Comparison of ENCODE assay signal across 8 cellular contexts in the genomic region with DNA sequence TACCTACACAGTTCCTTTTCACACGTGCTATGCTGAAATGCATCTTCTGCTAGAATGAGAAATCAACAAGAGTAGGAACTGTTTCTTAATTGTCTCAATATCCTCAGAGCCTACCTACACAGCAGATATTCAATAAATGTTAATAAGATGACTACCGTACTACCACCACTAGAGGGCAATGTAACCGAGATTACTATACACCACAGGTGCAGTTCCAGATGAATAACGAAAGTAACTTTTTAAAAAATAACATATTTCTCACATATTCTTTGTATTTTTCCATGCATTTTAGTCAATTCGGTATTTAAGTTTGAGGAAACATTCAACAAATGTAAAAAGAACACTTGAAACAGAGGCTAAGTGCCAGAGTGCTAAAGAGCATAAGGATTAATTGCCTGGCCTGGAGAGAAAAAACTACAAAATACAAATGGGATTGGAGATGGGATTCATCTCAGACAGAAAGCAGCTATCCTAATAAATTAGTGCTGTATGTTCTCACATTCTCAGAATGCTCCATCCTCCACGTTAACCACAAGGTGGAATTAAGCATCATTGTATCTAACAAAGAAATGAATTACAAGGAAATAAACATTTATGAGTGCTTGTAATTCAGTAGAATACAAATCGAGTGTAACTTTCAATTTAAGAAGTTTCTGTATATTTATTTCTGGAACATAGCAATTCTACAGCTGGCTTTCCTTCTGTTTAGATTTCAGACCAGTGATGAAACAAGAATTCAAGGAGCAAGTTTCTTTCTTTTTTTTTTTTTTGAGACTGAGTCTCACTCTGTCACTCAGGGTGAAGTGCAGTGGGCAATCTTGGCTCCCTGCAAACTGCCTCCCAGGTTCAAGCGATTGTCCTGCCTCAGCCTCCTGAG. TPM values are rescaled to one million over a fixed set of nuclear protein-coding genes. Genes with fewer than 3 reads are reported as not detected.
DNase-seq lines count a peak whose midpoint lies in the region; ATAC-seq, FAIRE-seq and TF ChIP-seq lines count a peak whose summit lies in the region.

No MANE protein-coding gene starts in this region.

- peak overlapping the region; percentile 26 to 43 for H3K4me3 Mint-ChIP-seq in effector memory CD8-positive, alpha-beta T cell

- FAIRE-seq in RCC 7860 (lab: Jason Lieb, UNC) = peak; percentile 85

- peaks cover 5% of the 10 kb centered on the region for H3K4me1 ChIP-seq in mucosa of descending colon (ENCODE audit: low read depth)

- peaks cover 33 to 39% of the 10 kb centered on the region in 2 donors for H3K27me3 Mint-ChIP-seq in effector memory CD8-positive, alpha-beta T cell

- TF ChIP-seq CTCF in mucosa of descending colon (IDR thresholded peaks at IDR 0.05) = no peak

- peaks cover 3 to 5% of the 10 kb centered on the region in 2 donors for H3K4me1 Mint-ChIP-seq in effector memory CD8-positive, alpha-beta T cell (ENCODE audit: low read depth in 2 of 2)

- H3K9me3 ChIP-seq in mucosa of descending colon = no peaks in the 10 kb centered on the region

- H3K36me3 Mint-ChIP-seq in effector memory CD8-positive, alpha-beta T cell (ENCODE audit: insufficient read depth) = no peaks in the 10 kb centered on the region

- DNase-seq in activated T-cell treated with anti-CD3 and anti-CD28 coated beads for 4 hours (peak; percentile 5), KG1 (lab: John Stamatoyannopoulos, UW) (peak; percentile 49), RCC 7860 (ENCODE audit: low spot score) (peak; percentile 52), mucosa of descending colon (peak in 1 of 3 donors; percentile 51), NK-92 (lab: John Stamatoyannopoulos, UW; ENCODE audit: unreplicated experiment) (no peak)
- no peak for DNase-seq in activated T-cell treated with anti-CD3 and anti-CD28 coated beads, Interleukin-2, amount 50 U/mL, for 1 hour
- peak; percentile 26 to 37 (median 33) for DNase-seq in effector memory CD8-positive, alpha-beta T cell

- no peaks in the 10 kb centered on the region for H3K36me3 ChIP-seq in mucosa of descending colon (ENCODE audit: low read depth)

- ATAC-seq in GM21737 (IDR thresholded peaks at IDR 0.05; ENCODE audit: unreplicated experiment) (peak; percentile 83), mucosa of descending colon (peak; percentile 89)
- peak; percentile 98 for ATAC-seq in effector memory CD8-positive, alpha-beta T cell (replicated peaks)

- peak overlapping the region in 1 of 2 donors; percentile 77 for H3K27ac Mint-ChIP-seq in effector memory CD8-positive, alpha-beta T cell

- no peak overlapping the region for H3K4me3 ChIP-seq in mucosa of descending colon

- intact Hi-C loops in mucosa of descending colon (cut with DNase I, micrococcal nuclease) = loop anchor here in 1 of 2 donors (10.0 kb wide), 1 partner anchor 245 kb away; the partner anchor contains the start of gene PPP1R3C

- H3K9me3 Mint-ChIP-seq in effector memory CD8-positive, alpha-beta T cell = no peaks in the 10 kb centered on the region

RNA-seq across cellular contexts. Expression of gene HECTD2, which starts 20.3 kb away (rescaled TPM):
- 10 to 100 TPM in 1 of 3 donors, 1 to 10 TPM in 2; 4.9 to 15.9 (median 5.5) TPM for total RNA-seq in mucosa of descending colon

Comparison
In these comparisons a context has a peak if more than half of its experiments do, and no peak if none do; other contexts are left out.
1. DNase-seq: peak in activated T-cell treated with anti-CD3 and anti-CD28 coated beads for 4 hours (single experiment), KG1 (single experiment), RCC 7860 (single experiment) and effector memory CD8-positive, alpha-beta T cell (3 of 3); none in activated T-cell treated with anti-CD3 and anti-CD28 coated beads, Interleukin-2, amount 50 U/mL, for 1 hour (single experiment) and NK-92 (single experiment).
2. Peak in every context shown above with its lines, with median percentiles within 50 percentile points of each other: ATAC-seq.